Comparison of ENCODE assay signal across 8 cellular contexts in genomic region chr9:120713257-120714087, GRCh38. TPM values are rescaled to one million over a fixed set of nuclear protein-coding genes. Genes with fewer than 3 reads are reported as not detected.
DNase-seq lines count a peak whose midpoint lies in the region; ATAC-seq and TF ChIP-seq lines count a peak whose summit lies in the region.

No MANE protein-coding gene starts in this region.

- peak; percentile 35 for TF ChIP-seq CTCF in AG10803 (conservative IDR thresholded peaks at IDR 0.05; ENCODE audit: low read length)
- TF ChIP-seq CTCF in epithelial cell of proximal tubule (conservative IDR thresholded peaks at IDR 0.05; ENCODE audit: low read depth, low read length), result no peak

- peak overlapping the region; percentile 86 for H3K27ac Mint-ChIP-seq in activated CD4-positive, alpha-beta T cell treated with anti-CD3 and anti-CD28 coated beads, Interleukin-2, amount 10 ng/mL, durations not matched to agents 7 days and 5 days
- peak overlapping the region; percentile 78 to 95 for H3K27ac Mint-ChIP-seq in natural killer cell treated with Interleukin-12 subunit alpha and Interleukin-12 subunit beta and Interleukin-15 and Interleukin-18, amount 100 ng/mL, for 72 hours

- POLR2A ChIA-PET in activated CD4-positive, alpha-beta T cell treated with anti-CD3 and anti-CD28 coated beads, Interleukin-2, amount 10 ng/mL, durations not matched to agents 7 days and 5 days (lab: Charles Lee), result no interaction called here

- H3K9me3 Mint-ChIP-seq in activated CD4-positive, alpha-beta T cell treated with anti-CD3 and anti-CD28 coated beads, Interleukin-2, amount 10 ng/mL, durations not matched to agents 7 days and 5 days, result no peaks in the 10 kb centered on the region
- no peaks in the 10 kb centered on the region for H3K9me3 Mint-ChIP-seq in natural killer cell treated with Interleukin-12 subunit alpha and Interleukin-12 subunit beta and Interleukin-15 and Interleukin-18, amount 100 ng/mL, for 72 hours

- ATAC-seq in HG03097 (IDR thresholded peaks at IDR 0.05; ENCODE audit: low FRiP score, unreplicated experiment) (peak; percentile 6), GM21529 (IDR thresholded peaks at IDR 0.05; ENCODE audit: unreplicated experiment) (no peak), HG03460 (IDR thresholded peaks at IDR 0.05; ENCODE audit: unreplicated experiment) (no peak)
- ATAC-seq in natural killer cell treated with Interleukin-12 subunit alpha and Interleukin-12 subunit beta and Interleukin-15 and Interleukin-18, amount 100 ng/mL, for 72 hours, result no peak

- H3K4me3 ChIP-seq in AG10803 (ENCODE audit: low read length), result peak overlapping the region; percentile 69
- peak overlapping the region; percentile 90 for H3K4me3 ChIP-seq in epithelial cell of proximal tubule (ENCODE audit: low read depth, low read length)

- peak overlapping the region; percentile 85 for H3K4me3 Mint-ChIP-seq in activated CD4-positive, alpha-beta T cell treated with anti-CD3 and anti-CD28 coated beads, Interleukin-2, amount 10 ng/mL, durations not matched to agents 7 days and 5 days
- peak overlapping the region; percentile 95 for H3K4me3 Mint-ChIP-seq in natural killer cell treated with Interleukin-12 subunit alpha and Interleukin-12 subunit beta and Interleukin-15 and Interleukin-18, amount 100 ng/mL, for 72 hours

- H3K4me1 Mint-ChIP-seq in activated CD4-positive, alpha-beta T cell treated with anti-CD3 and anti-CD28 coated beads, Interleukin-2, amount 10 ng/mL, durations not matched to agents 7 days and 5 days, result peaks cover 46% of the 10 kb centered on the region
- peaks cover 35 to 37% of the 10 kb centered on the region in 2 donors for H3K4me1 Mint-ChIP-seq in natural killer cell treated with Interleukin-12 subunit alpha and Interleukin-12 subunit beta and Interleukin-15 and Interleukin-18, amount 100 ng/mL, for 72 hours (ENCODE audit: low read depth in 2 of 2)

- no peaks in the 10 kb centered on the region for H3K27me3 Mint-ChIP-seq in activated CD4-positive, alpha-beta T cell treated with anti-CD3 and anti-CD28 coated beads, Interleukin-2, amount 10 ng/mL, durations not matched to agents 7 days and 5 days
- H3K27me3 Mint-ChIP-seq in natural killer cell treated with Interleukin-12 subunit alpha and Interleukin-12 subunit beta and Interleukin-15 and Interleukin-18, amount 100 ng/mL, for 72 hours, result no peaks in the 10 kb centered on the region

- CTCF ChIA-PET in activated CD4-positive, alpha-beta T cell treated with anti-CD3 and anti-CD28 coated beads, Interleukin-2, amount 10 ng/mL, durations not matched to agents 7 days and 5 days (lab: Charles Lee), result interaction anchor here (1.1 kb wide), 1 partner anchor 16 kb away, joined by 4 read pairs; no protein-coding TSS in a partner anchor

- DNase-seq in AG10803 (ENCODE audit: low read depth) (no peak), epithelial cell of proximal tubule (ENCODE audit: low read depth) (no peak), NCI-H1048 (lab: John Stamatoyannopoulos, UW) (no peak)
- DNase-seq in activated CD4-positive, alpha-beta T cell treated with anti-CD3 and anti-CD28 coated beads, Interleukin-2, amount 10 ng/mL, durations not matched to agents 7 days and 5 days, result peak; percentile 17
- no peak for DNase-seq in natural killer cell treated with Interleukin-12 subunit alpha and Interleukin-12 subunit beta and Interleukin-15 and Interleukin-18, amount 100 ng/mL, for 72 hours (ENCODE audit: low spot score)

- no peaks in the 10 kb centered on the region for H3K36me3 Mint-ChIP-seq in activated CD4-positive, alpha-beta T cell treated with anti-CD3 and anti-CD28 coated beads, Interleukin-2, amount 10 ng/mL, durations not matched to agents 7 days and 5 days (ENCODE audit: low read depth)
- no peaks in the 10 kb centered on the region for H3K36me3 Mint-ChIP-seq in natural killer cell treated with Interleukin-12 subunit alpha and Interleukin-12 subunit beta and Interleukin-15 and Interleukin-18, amount 100 ng/mL, for 72 hours

RNA-seq across cellular contexts. Expression of gene MEGF9, which starts 0.8 kb away (rescaled TPM):
- total RNA-seq in activated CD4-positive, alpha-beta T cell treated with anti-CD3 and anti-CD28 coated beads, Interleukin-2, amount 10 ng/mL, durations not matched to agents 7 days and 5 days, result 10 to 100 TPM in 1 of 2 experiments, 1 to 10 TPM in 1; 9.4 to 10.5 TPM
- 9.9 and 11.1 TPM in 2 replicates for total RNA-seq in epithelial cell of proximal tubule
- 10 to 100 TPM in 1 of 2 donors, 1 to 10 TPM in 1; 7.7 to 12.7 TPM for total RNA-seq in natural killer cell treated with Interleukin-12 subunit alpha and Interleukin-12 subunit beta and Interleukin-15 and Interleukin-18, amount 100 ng/mL, for 72 hours
